Comparison of ENCODE assay signal across 9 cellular contexts in the genomic region with DNA sequence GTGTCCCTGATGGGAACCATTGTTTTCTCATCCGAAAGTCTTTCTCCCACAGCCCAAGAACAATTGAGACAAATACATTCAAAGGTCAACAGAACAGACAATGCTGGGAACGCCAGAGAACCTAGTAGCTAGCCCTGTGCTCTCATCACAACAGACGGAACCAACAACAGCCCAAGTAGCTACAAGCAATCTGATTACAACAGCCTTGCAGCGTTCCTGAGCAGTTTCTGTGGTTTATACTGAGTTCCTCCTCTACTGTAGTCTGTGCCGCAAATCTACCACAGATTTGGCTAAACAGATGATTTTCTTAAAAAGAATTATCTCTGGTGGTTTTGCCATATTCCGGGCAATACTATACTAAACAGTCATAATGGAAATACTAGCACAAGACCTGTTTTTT.
DNase-seq lines count a peak whose midpoint lies in the region; ATAC-seq and TF ChIP-seq lines count a peak whose summit lies in the region.
"Had no signal": no experiment of that assay in that cellular context is flagged by ENCODE, and none has a peak within 500 bp of the region (broad histone marks: within the 10 kb centered on the region; RNA-seq: fewer than 3 reads in every experiment).

No MANE protein-coding gene starts in this region.

- no peak for TF ChIP-seq POLR2A in IMR-90 (IDR thresholded peaks at IDR 0.05; ENCODE audit: low read depth, low read length)

- no peak overlapping the region for H3K18ac ChIP-seq in IMR-90 (ENCODE audit: low read depth, low read length)

- no peak overlapping the region for H4K91ac ChIP-seq in IMR-90 (ENCODE audit: insufficient read depth, low read depth, low read length)

- H3K4me2 ChIP-seq in IMR-90 (ENCODE audit: low read depth, low read length), result no peak overlapping the region
- H3K4me2 ChIP-seq in hepatocyte, result no peak overlapping the region

- H2AK5ac ChIP-seq in IMR-90 (ENCODE audit: low read depth, low read length), result no peak overlapping the region

- H2BK120ac ChIP-seq in IMR-90 (ENCODE audit: low read depth, low read length), result no peak overlapping the region; the same call in 1 of the 2 replicates

- no peak overlapping the region for H3K4ac ChIP-seq in IMR-90 (ENCODE audit: low read depth, low read length)

- no peak overlapping the region for H3K9ac ChIP-seq in IMR-90 (ENCODE audit: low read depth, low read length)

- H3K9me2 ChIP-seq in hepatocyte (replicated peaks; ENCODE audit: insufficient read depth), result no peaks in the 10 kb centered on the region

- H3K27ac ChIP-seq in IMR-90 (ENCODE audit: insufficient read depth, low read length), result no peak overlapping the region
- H3K27ac ChIP-seq in hepatocyte, result no peak overlapping the region

- H3K36me3 ChIP-seq in IMR-90 (ENCODE audit: control insufficient read depth, insufficient read depth, low read length) (no peaks in the 10 kb centered on the region), hepatocyte (replicated peaks; ENCODE audit: insufficient read depth, low read depth) (no peaks in the 10 kb centered on the region), MG63 (no peaks in the 10 kb centered on the region)

- no peaks in the 10 kb centered on the region for H3K9me1 ChIP-seq in IMR-90 (ENCODE audit: insufficient read depth, low read length)

- dilution Hi-C loops in IMR-90 (cut with HindIII; ENCODE audit: low sequenced_read_pairs, unreplicated experiment), result no loop called here

- no peaks in the 10 kb centered on the region for H3K79me1 ChIP-seq in IMR-90 (ENCODE audit: low read depth in 1 of 2, low read length in 2 of 2)

- H2AK9ac ChIP-seq in IMR-90 (replicated peaks; ENCODE audit: low read depth, low read length, poor library complexity), result no peak overlapping the region

- no peak for TF ChIP-seq CTCF in IMR-90 (conservative IDR thresholded peaks at IDR 0.05; ENCODE audit: low read depth, low read length)
- TF ChIP-seq CTCF in fibroblast of pulmonary artery (IDR thresholded peaks at IDR 0.05; ENCODE audit: low read length, missing control alignments), result no peak
- TF ChIP-seq CTCF in hepatocyte (IDR thresholded peaks at IDR 0.05; ENCODE audit: poor library complexity), result no peak

- intact Hi-C loops in IMR-90 (cut with micrococcal nuclease), result no loop called here

- no peak overlapping the region for H3K56ac ChIP-seq in IMR-90 (ENCODE audit: extremely low read depth, insufficient read depth, low read length)

- peaks cover 4% of the 10 kb centered on the region for H3K4me1 ChIP-seq in IMR-90 (ENCODE audit: control insufficient read depth, insufficient read depth, low read length)
- H3K4me1 ChIP-seq in hepatocyte (ENCODE audit: insufficient read depth), result no peaks in the 10 kb centered on the region

- H3K4me3 ChIP-seq in IMR-90 (ENCODE audit: insufficient read depth, low read depth, low read length) (no peak overlapping the region), fibroblast of pulmonary artery (replicated peaks; ENCODE audit: low read depth, low read length) (no peak overlapping the region), hepatocyte (no peak overlapping the region), MG63 (no peak overlapping the region)

- peak; percentile 98 for ATAC-seq in GM18498 (IDR thresholded peaks at IDR 0.05; ENCODE audit: unreplicated experiment)
- ATAC-seq in GM21737 (IDR thresholded peaks at IDR 0.05; ENCODE audit: unreplicated experiment), result peak; percentile 68
- ATAC-seq in IMR-90 (ENCODE audit: low read depth), result peak; percentile 40; the same call in 1 of the 2 replicates

- no peak overlapping the region for H2BK5ac ChIP-seq in IMR-90 (ENCODE audit: low read depth, low read length, poor library complexity, severe bottlenecking)

- POLR2A ChIA-PET in IMR-90 (lab: Charles Lee; ENCODE audit: unreplicated experiment), result no interaction called here

- H4K8ac ChIP-seq in IMR-90 (ENCODE audit: low read depth in 2 of 2, low read length in 2 of 2), result peak overlapping the region in 1 of 2 experiments; percentile 9; a peak in 1 of 4 replicates

- no peaks in the 10 kb centered on the region for H3K27me3 ChIP-seq in IMR-90 (ENCODE audit: control insufficient read depth, insufficient read depth, low read length)
- H3K27me3 ChIP-seq in hepatocyte, result no peaks in the 10 kb centered on the region
- no peaks in the 10 kb centered on the region for H3K27me3 ChIP-seq in MG63

- peaks cover 58% of the 10 kb centered on the region for H3K79me2 ChIP-seq in hepatocyte

- no peak for TF ChIP-seq RAD21 in IMR-90 (IDR thresholded peaks at IDR 0.05; ENCODE audit: low read length)

- H3K9me3 ChIP-seq in IMR-90 (ENCODE audit: control insufficient read depth, insufficient read depth, low read length), result no peaks in the 10 kb centered on the region
- H3K9me3 ChIP-seq in hepatocyte (ENCODE audit: low read depth), result no peaks in the 10 kb centered on the region
- no peaks in the 10 kb centered on the region for H3K9me3 ChIP-seq in MG63

- no TSS peak for BruUV-seq in IMR-90 (replicated peaks; lab: Mats Ljungman, UMichigan)

- H2AFZ ChIP-seq in IMR-90 (replicated peaks; ENCODE audit: low read length, poor library complexity) (no peak overlapping the region), hepatocyte (no peak overlapping the region)

- no peak overlapping the region for H3K23ac ChIP-seq in IMR-90 (ENCODE audit: low read depth, low read length)

- no peak overlapping the region for H3K14ac ChIP-seq in IMR-90 (replicated peaks; ENCODE audit: low read depth, low read length)

- H4K20me1 ChIP-seq in IMR-90 (ENCODE audit: insufficient read depth, low read length), result no peaks in the 10 kb centered on the region
- H4K20me1 ChIP-seq in hepatocyte (ENCODE audit: insufficient read depth, poor library complexity, severe bottlenecking), result no peaks in the 10 kb centered on the region

- no peak overlapping the region for H4K5ac ChIP-seq in IMR-90 (ENCODE audit: low read depth, low read length)

- CTCF ChIA-PET in IMR-90 (lab: Yijun Ruan, JAX), result interaction anchor here (0.5 to 1.0 kb wide), 2 partner anchors 15 to 441 kb away, joined by 3 to 4 read pairs; no protein-coding TSS in a partner anchor

- H2BK20ac ChIP-seq in IMR-90 (ENCODE audit: low read depth, low read length), result no peak overlapping the region

- peak; percentile 71 for DNase-seq in IMR-90
- DNase-seq in fibroblast of pulmonary artery (ENCODE audit: low read depth), result peak; percentile 80
- no peak for DNase-seq in hepatocyte (ENCODE audit: low spot score)
- DNase-seq in stimulated activated CD4-positive, alpha-beta T cell treated with anti-CD3 and anti-CD28 coated beads, Interleukin-12 subunit alpha, Interleukin-12 subunit beta, amount 100 ng/mL, for 4 hours, result no peak
- DNase-seq in ecto neural progenitor cell (ENCODE audit: low spot score), result no peak
- no peak for DNase-seq in MG63
- DNase-seq: stimulated activated CD4-positive, alpha-beta T cell treated with anti-CD3 and anti-CD28 coated beads, Interleukin-2, amount 100 ng/mL, for 24 hours had no signal

- no CpG with 5 or more reads among the region's 6 CpGs for WGBS in IMR-90 (ENCODE audit: extremely low coverage in 2 of 2, insufficient read length in 1 of 2), 2 experiments
- WGBS in hepatocyte (ENCODE audit: low lambda C conversion rate, missing lambda C conversion rate), result 69% methylated on average over 6 of the region's 6 CpGs

- H2BK15ac ChIP-seq in IMR-90 (ENCODE audit: low read depth, low read length), result no peak overlapping the region

- in situ Hi-C loops in IMR-90 (cut with MboI; ENCODE audit: low sequenced_read_pairs), result no loop called here

TF ChIP-seq in IMR-90, 13 proteins besides CTCF, POLR2A, EP300 and RAD21:
- TF ChIP-seq MAZ (IDR thresholded peaks at IDR 0.05; ENCODE audit: borderline replicate concordance, low read depth, low read length) (no peak), FOS (IDR thresholded peaks at IDR 0.05; ENCODE audit: low read depth, low read length) (no peak), BHLHE40 (IDR thresholded peaks at IDR 0.05; ENCODE audit: low read depth, low read length) (no peak), CEBPB (IDR thresholded peaks at IDR 0.05; ENCODE audit: low read depth, low read length) (no peak), CHD1 (IDR thresholded peaks at IDR 0.05; ENCODE audit: low read depth, low read length) (no peak), MXI1 (IDR thresholded peaks at IDR 0.05; ENCODE audit: borderline replicate concordance, low read depth, low read length) (no peak), NFE2L2 (IDR thresholded peaks at IDR 0.05; ENCODE audit: low read depth, low read length) (no peak), RCOR1 (IDR thresholded peaks at IDR 0.05; ENCODE audit: insufficient replicate concordance, low read length) (no peak), RFX5 (IDR thresholded peaks at IDR 0.05; ENCODE audit: low read depth, low read length) (no peak), MAFK (IDR thresholded peaks at IDR 0.05; ENCODE audit: low read depth, low read length) (no peak), SMC3 (IDR thresholded peaks at IDR 0.05; ENCODE audit: low read depth, low read length) (no peak)
- TF ChIP-seq, protein P1, sequence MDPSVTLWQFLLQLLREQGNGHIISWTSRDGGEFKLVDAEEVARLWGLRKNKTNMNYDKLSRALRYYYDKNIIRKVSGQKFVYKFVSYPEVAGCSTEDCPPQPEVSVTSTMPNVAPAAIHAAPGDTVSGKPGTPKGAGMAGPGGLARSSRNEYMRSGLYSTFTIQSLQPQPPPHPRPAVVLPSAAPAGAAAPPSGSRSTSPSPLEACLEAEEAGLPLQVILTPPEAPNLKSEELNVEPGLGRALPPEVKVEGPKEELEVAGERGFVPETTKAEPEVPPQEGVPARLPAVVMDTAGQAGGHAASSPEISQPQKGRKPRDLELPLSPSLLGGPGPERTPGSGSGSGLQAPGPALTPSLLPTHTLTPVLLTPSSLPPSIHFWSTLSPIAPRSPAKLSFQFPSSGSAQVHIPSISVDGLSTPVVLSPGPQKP (IDR thresholded peaks at IDR 0.05; ENCODE audit: borderline replicate concordance, low read depth, low read length), result no peak
- TF ChIP-seq, protein P2, sequence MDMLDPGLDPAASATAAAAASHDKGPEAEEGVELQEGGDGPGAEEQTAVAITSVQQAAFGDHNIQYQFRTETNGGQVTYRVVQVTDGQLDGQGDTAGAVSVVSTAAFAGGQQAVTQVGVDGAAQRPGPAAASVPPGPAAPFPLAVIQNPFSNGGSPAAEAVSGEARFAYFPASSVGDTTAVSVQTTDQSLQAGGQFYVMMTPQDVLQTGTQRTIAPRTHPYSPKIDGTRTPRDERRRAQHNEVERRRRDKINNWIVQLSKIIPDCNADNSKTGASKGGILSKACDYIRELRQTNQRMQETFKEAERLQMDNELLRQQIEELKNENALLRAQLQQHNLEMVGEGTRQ (IDR thresholded peaks at IDR 0.05; ENCODE audit: low read depth, low read length), result no peak
TF ChIP-seq in IMR-90: peak in this region for 0.

Comparison
In these comparisons a context has a peak if more than half of its experiments do, and no peak if none do; other contexts are left out.
1. ATAC-seq: peak in every context shown above with its lines; median percentile 98 in GM18498; 68 in GM21737; 40 in IMR-90.
2. DNase-seq: peak in IMR-90 (single experiment) and fibroblast of pulmonary artery (single experiment); none in hepatocyte (single experiment), stimulated activated CD4-positive, alpha-beta T cell treated with anti-CD3 and anti-CD28 coated beads, Interleukin-12 subunit alpha, Interleukin-12 subunit beta, amount 100 ng/mL, for 4 hours (single experiment), ecto neural progenitor cell (single experiment) and MG63 (single experiment).